ENCODE assay signal across 20 cellular contexts in the genomic region with DNA sequence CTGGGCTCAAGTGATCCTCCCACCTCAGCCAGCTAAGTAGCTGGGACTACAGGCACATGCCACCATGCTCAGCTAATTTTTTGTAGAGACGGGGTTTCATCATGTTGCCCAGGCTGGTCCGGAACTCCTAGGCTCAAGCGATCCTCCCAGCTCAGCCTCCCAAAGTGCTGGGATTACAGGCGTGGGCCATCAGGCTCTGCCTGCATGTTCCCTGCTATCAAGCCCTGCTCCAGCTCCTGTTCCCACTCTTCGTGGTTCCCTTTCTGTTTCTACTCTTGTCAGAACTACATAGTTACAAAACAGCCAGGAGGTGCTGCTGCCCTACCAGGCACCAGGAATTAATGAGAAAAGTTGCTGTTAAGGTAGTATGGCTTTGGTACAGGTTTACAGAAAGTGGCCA. TPM values are rescaled to one million over a fixed set of nuclear protein-coding genes. Genes with fewer than 3 reads are reported as not detected.
"Had no signal": no experiment of that assay in that cellular context is flagged by ENCODE, and none has a peak within 500 bp of the region (broad histone marks: within the 10 kb centered on the region; RNA-seq: fewer than 3 reads in every experiment).

No MANE protein-coding gene starts in this region.

- H3K4me3 ChIP-seq: heart right ventricle, hepatocyte, left ventricle myocardium inferior, right atrium auricular region, skin epidermis, spleen, suprapubic skin, thoracic aorta, tibial artery, upper lobe of right lung had no signal

- H3K27ac ChIP-seq: heart right ventricle, hepatocyte, left ventricle myocardium inferior, parathyroid adenoma, right atrium auricular region, skin epidermis, spleen, suprapubic skin, thoracic aorta, tibial artery, upper lobe of right lung had no signal

- H3K79me2 ChIP-seq: hepatocyte, parathyroid adenoma had no signal

- H3K4me1 ChIP-seq: heart right ventricle, left ventricle myocardium inferior, parathyroid adenoma, right atrium auricular region, spleen, suprapubic skin, upper lobe of right lung had no signal

- H3K4me2 ChIP-seq: hepatocyte had no signal

- H3K9ac ChIP-seq: parathyroid adenoma had no signal

- H3K36me3 ChIP-seq: left ventricle myocardium inferior, right atrium auricular region, suprapubic skin, tibial artery, upper lobe of right lung had no signal

- H3K9me3 ChIP-seq: left ventricle myocardium inferior, suprapubic skin, thoracic aorta, tibial artery, upper lobe of right lung had no signal

- H2AFZ ChIP-seq: hepatocyte, parathyroid adenoma had no signal

- H3K27me3 ChIP-seq: heart right ventricle, hepatocyte, right atrium auricular region, suprapubic skin, tibial artery, upper lobe of right lung had no signal

- DNase-seq: heart right ventricle; islet precursor cell; left ventricle myocardium inferior; naive thymus-derived CD8-positive, alpha-beta T cell; nucleus accumbens; spleen; stimulated activated CD4-positive, alpha-beta T cell treated with anti-CD3 and anti-CD28 coated beads, Interleukin-4, amount 100 ng/mL, for 24 hours; stimulated activated naive CD4-positive, alpha-beta T cell; tibial artery; trophoblast cell; upper lobe of right lung had no signal

- ATAC-seq: heart right ventricle; naive thymus-derived CD8-positive, alpha-beta T cell; sciatic nerve; stimulated activated effector memory CD8-positive, alpha-beta T cell treated with anti-CD3 and anti-CD28 coated beads, Interleukin-12 subunit alpha, Interleukin-12 subunit beta, amount 100 ng/mL, for 72 hours; upper lobe of right lung had no signal

RNA-seq across cellular contexts. Expression of gene SYN1, which starts 28.7 kb away (rescaled TPM):
- total RNA-seq: pulmonary artery endothelial cell had no signal
